22 cellular contexts compared by ENCODE assay signal in the genomic region with DNA sequence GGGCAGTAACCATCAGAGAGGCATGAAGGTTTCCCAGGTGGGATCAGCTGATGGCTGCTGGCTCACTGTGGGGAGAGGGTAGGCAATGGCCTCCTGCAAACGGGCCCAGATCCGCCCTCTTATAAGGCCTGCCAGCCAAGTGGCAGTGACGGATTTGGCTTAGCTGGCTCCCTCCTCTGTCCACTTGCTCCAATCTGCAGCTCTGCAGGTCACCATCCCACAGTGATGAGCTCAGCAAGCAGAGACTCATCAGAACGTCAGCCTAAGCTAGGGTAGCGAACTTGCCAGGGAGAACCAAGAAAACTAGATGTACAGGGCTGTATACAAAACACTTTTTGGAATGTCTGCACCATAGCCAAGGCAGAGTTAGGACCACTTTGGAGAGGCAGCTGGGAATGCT.
"Had no signal": no experiment of that assay in that cellular context is flagged by ENCODE, and none has a peak within 500 bp of the region (broad histone marks: within the 10 kb centered on the region; RNA-seq: fewer than 3 reads in every experiment).

No MANE protein-coding gene starts in this region.

- H3K4me1 Mint-ChIP-seq: activated CD4-positive, alpha-beta memory T cell treated with anti-CD3 and anti-CD28 coated beads, Interleukin-2, amount 10 ng/mL, durations not matched to agents 7 days and 5 days; activated naive CD4-positive, alpha-beta T cell treated with anti-CD3 and anti-CD28 coated beads, Interleukin-2, amount 50 U/mL, for 24 hours; brain had no signal

- H3K9me3 ChIP-seq: spleen, thyroid gland, upper lobe of right lung had no signal

- H3K27me3 ChIP-seq: spleen, thyroid gland, upper lobe of right lung had no signal

- H3K9me3 Mint-ChIP-seq: activated CD4-positive, alpha-beta memory T cell treated with anti-CD3 and anti-CD28 coated beads, Interleukin-2, amount 10 ng/mL, durations not matched to agents 7 days and 5 days; activated naive CD4-positive, alpha-beta T cell treated with anti-CD3 and anti-CD28 coated beads, Interleukin-2, amount 50 U/mL, for 24 hours; natural killer cell had no signal

- H3K27ac Mint-ChIP-seq: activated CD4-positive, alpha-beta memory T cell treated with anti-CD3 and anti-CD28 coated beads, Interleukin-2, amount 10 ng/mL, durations not matched to agents 7 days and 5 days; activated naive CD4-positive, alpha-beta T cell treated with anti-CD3 and anti-CD28 coated beads, Interleukin-2, amount 50 U/mL, for 24 hours; brain; progenitor cell of endocrine pancreas had no signal

- H3K4me3 Mint-ChIP-seq: activated CD4-positive, alpha-beta memory T cell treated with anti-CD3 and anti-CD28 coated beads, Interleukin-2, amount 10 ng/mL, durations not matched to agents 7 days and 5 days; activated naive CD4-positive, alpha-beta T cell treated with anti-CD3 and anti-CD28 coated beads, Interleukin-2, amount 50 U/mL, for 24 hours; brain; natural killer cell had no signal

- H3K27ac ChIP-seq: spleen, thyroid gland, upper lobe of right lung had no signal

- H3K27me3 Mint-ChIP-seq: activated CD4-positive, alpha-beta memory T cell treated with anti-CD3 and anti-CD28 coated beads, Interleukin-2, amount 10 ng/mL, durations not matched to agents 7 days and 5 days; activated naive CD4-positive, alpha-beta T cell treated with anti-CD3 and anti-CD28 coated beads, Interleukin-2, amount 50 U/mL, for 24 hours; brain; progenitor cell of endocrine pancreas had no signal

- DNase-seq: activated CD4-positive, alpha-beta memory T cell treated with anti-CD3 and anti-CD28 coated beads, Interleukin-2, amount 10 ng/mL, durations not matched to agents 7 days and 5 days; activated CD4-positive, alpha-beta T cell treated with anti-CD3 and anti-CD28 coated beads for 48 hours; activated gamma-delta T cell treated with Interleukin-2 at 50 U/mL for 16 hours; anterior cingulate cortex; dermis blood vessel endothelial cell; effector memory CD4-positive, alpha-beta T cell; glutamatergic neuron; hypothalamus; islet precursor cell; left colon; natural killer cell; retina; spleen; stimulated activated CD4-positive, alpha-beta T cell treated with anti-CD3 and anti-CD28 coated beads, Interleukin-4, amount 100 ng/mL, for 1 hour; stimulated activated naive CD8-positive, alpha-beta T cell treated with anti-CD3 and anti-CD28 coated beads, Interleukin-15, Interleukin-2, amounts not matched to agents 100 U/mL and 50 U/mL, for 24 hours; T1000; thyroid gland; upper lobe of right lung had no signal

- H3K4me1 ChIP-seq: spleen, upper lobe of right lung had no signal

- H3K4me3 ChIP-seq: lung, spleen, thyroid gland, upper lobe of right lung had no signal
